In the genomic region with DNA sequence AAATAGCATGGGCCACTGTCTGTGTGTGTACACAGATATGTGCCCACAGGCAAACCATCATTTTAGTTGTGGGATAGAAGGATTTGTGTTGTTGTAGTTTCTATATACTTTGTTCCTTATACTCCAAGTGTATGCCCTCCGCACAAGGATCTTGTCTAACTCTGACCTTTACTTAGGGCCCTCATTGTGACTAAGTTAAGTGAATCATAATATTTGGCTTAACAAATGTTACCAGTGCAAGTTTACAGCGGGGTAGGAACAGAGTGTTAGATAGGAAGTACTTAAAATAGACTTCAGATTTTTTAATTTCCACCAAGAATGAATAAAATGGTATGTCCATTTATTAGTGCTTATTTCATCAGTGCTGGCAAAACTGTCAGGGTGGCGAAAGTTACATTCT, we compare ENCODE assay signal across 11 cellular contexts.
"Had no signal": no experiment of that assay in that cellular context is flagged by ENCODE, and none has a peak within 500 bp of the region (broad histone marks: within the 10 kb centered on the region; RNA-seq: fewer than 3 reads in every experiment).

No MANE protein-coding gene starts in this region.

- H3K4me3 Mint-ChIP-seq: dendritic cell treated with granulocyte-macrophage colony-stimulating factor and Interleukin-4, amounts not matched to agents 40 ng/mL and 50 ng/mL, for 4 days had no signal

- H3K27ac Mint-ChIP-seq: dendritic cell treated with granulocyte-macrophage colony-stimulating factor and Interleukin-4, amounts not matched to agents 40 ng/mL and 50 ng/mL, for 4 days had no signal

- DNase-seq: activated gamma-delta T cell treated with Interleukin-2 at 50 U/mL for 16 hours; brain microvascular endothelial cell; cerebellar nuclear complex; hypothalamus; kidney glomerular epithelial cell; mesendoderm; SK-N-SH; stimulated activated CD4-positive, alpha-beta T cell treated with anti-CD3 and anti-CD28 coated beads, Interleukin-12 subunit alpha, Interleukin-12 subunit beta, amount 100 ng/mL, for 4 hours; stomach; T-helper 2 cell had no signal

- H3K9me3 Mint-ChIP-seq: dendritic cell treated with granulocyte-macrophage colony-stimulating factor and Interleukin-4, amounts not matched to agents 40 ng/mL and 50 ng/mL, for 4 days had no signal
